In the genomic region with DNA sequence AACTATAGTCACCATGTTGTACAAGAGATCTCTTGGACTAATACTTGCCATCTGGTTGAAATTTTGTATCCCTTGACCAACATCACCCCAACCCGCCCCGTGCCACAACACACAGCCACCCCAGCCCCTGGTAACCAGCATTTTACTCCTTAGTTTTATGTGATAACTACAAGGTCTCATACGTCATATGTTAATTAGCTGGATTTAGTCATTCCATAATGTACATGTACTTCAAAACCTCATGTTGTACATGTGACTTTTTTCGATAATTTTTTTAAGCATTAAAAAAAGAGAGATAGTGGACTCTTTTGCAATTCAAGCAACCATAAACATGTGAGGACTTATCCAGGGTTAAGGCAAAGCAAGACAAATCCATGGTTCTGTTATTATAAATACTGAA, we compare ENCODE assay signal across 28 cellular contexts.
"Had no signal": no experiment of that assay in that cellular context is flagged by ENCODE, and none has a peak within 500 bp of the region (broad histone marks: within the 10 kb centered on the region; RNA-seq: fewer than 3 reads in every experiment).

No MANE protein-coding gene starts in this region.

- DNase-seq: colonic mucosa; cortex of kidney; dermis blood vessel endothelial cell; dorsolateral prefrontal cortex; effector CD4-positive, alpha-beta T cell; effector CD8-positive, alpha-beta T cell; effector memory CD4-positive, alpha-beta T cell; effector memory CD8-positive, alpha-beta T cell; endodermal cell; erythroblast; esophagus squamous epithelium; foreskin fibroblast; foreskin keratinocyte; foreskin melanocyte; gastrocnemius medialis; glutamatergic neuron; head of caudate nucleus; heart left ventricle; heart right ventricle had no signal

- H3K4me3 ChIP-seq: colonic mucosa, coronary artery, dorsolateral prefrontal cortex, esophagus muscularis mucosa, esophagus squamous epithelium, gastrocnemius medialis, gastroesophageal sphincter, heart left ventricle, heart right ventricle had no signal

- ATAC-seq: effector memory CD8-positive, alpha-beta T cell; esophagus mucosa; foreskin keratinocyte; gastrocnemius medialis; gastroesophageal sphincter; heart left ventricle; heart right ventricle had no signal

- H3K36me3 ChIP-seq: colonic mucosa, esophagus muscularis mucosa, esophagus squamous epithelium, gastrocnemius medialis, gastroesophageal sphincter, heart left ventricle, heart right ventricle had no signal

- H3K9me3 ChIP-seq: colonic mucosa, esophagus muscularis mucosa, esophagus squamous epithelium, gastrocnemius medialis, gastroesophageal sphincter had no signal

- FAIRE-seq: colon, endometrium, endothelial cell of umbilical vein, frontal cortex had no signal

- H3K4me1 ChIP-seq: colonic mucosa, esophagus muscularis mucosa, esophagus squamous epithelium, foreskin keratinocyte, gastrocnemius medialis, gastroesophageal sphincter, heart left ventricle, heart right ventricle had no signal

- H3K27ac ChIP-seq: colonic mucosa, coronary artery, dorsolateral prefrontal cortex, epithelial cell of prostate, esophagus muscularis mucosa, esophagus squamous epithelium, foreskin keratinocyte, gastrocnemius medialis, gastroesophageal sphincter, heart left ventricle, heart right ventricle had no signal

- H3K27me3 ChIP-seq: colonic mucosa, dorsolateral prefrontal cortex, esophagus muscularis mucosa, esophagus squamous epithelium, foreskin keratinocyte, gastrocnemius medialis, gastroesophageal sphincter, heart left ventricle, heart right ventricle had no signal
